Comparison of ENCODE assay signal across 17 cellular contexts in genomic region chr4:189784651-189785050, GRCh38.
DNase-seq lines count a peak whose midpoint lies in the region; ATAC-seq and TF ChIP-seq lines count a peak whose summit lies in the region.
"Had no signal": no experiment of that assay in that cellular context is flagged by ENCODE, and none has a peak within 500 bp of the region (broad histone marks: within the 10 kb centered on the region; RNA-seq: fewer than 3 reads in every experiment).

No MANE protein-coding gene starts in this region.

- no peak overlapping the region for H3K27ac Mint-ChIP-seq in stimulated activated naive CD8-positive, alpha-beta T cell treated with anti-CD3 and anti-CD28 coated beads, Interleukin-15, amount 100 ng/mL, for 72 hours
- H3K27ac Mint-ChIP-seq: CD4-positive, alpha-beta memory T cell; HFFc6 had no signal

- no peak overlapping the region for H2AFZ ChIP-seq in Loucy (ENCODE audit: low read length)
- H2AFZ ChIP-seq: GM23248 had no signal

- DNase-seq in stimulated activated naive CD8-positive, alpha-beta T cell treated with anti-CD3 and anti-CD28 coated beads, Interleukin-15, amount 100 ng/mL, for 72 hours = no peak
- DNase-seq in stimulated activated naive CD8-positive, alpha-beta T cell treated with anti-CD3 and anti-CD28 coated beads, Interleukin-15, Interleukin-2, amounts not matched to agents 100 U/mL and 50 U/mL, for 24 hours = no peak
- DNase-seq in posterior cingulate gyrus (no peak), medulla oblongata (ENCODE audit: extremely low spot score) (no peak)
- DNase-seq: 8988T; CD4-positive, alpha-beta memory T cell; DMS79 treated with DMSO at 0.1 percent for 48 hours; GF-D8; GM23248; HFFc6; KBM-7 had no signal

- intact Hi-C loops in posterior cingulate gyrus (cut with DNase I) = no loop called here

- no peak overlapping the region for H3K27ac ChIP-seq in iPS-18a (ENCODE audit: low read length)
- H3K27ac ChIP-seq: BLaER1, GM23248 had no signal

- H3K27me3 ChIP-seq in Loucy (ENCODE audit: insufficient read depth, low read length, poor library complexity, severe bottlenecking) (no peaks in the 10 kb centered on the region), iPS-18a (ENCODE audit: control insufficient read depth, insufficient read depth, low read length) (no peaks in the 10 kb centered on the region)
- H3K27me3 ChIP-seq: BLaER1 had no signal

- H4K20me1 ChIP-seq in Loucy (ENCODE audit: insufficient read depth, low read length, poor library complexity, severe bottlenecking) = no peaks in the 10 kb centered on the region
- H4K20me1 ChIP-seq: BLaER1 had no signal

- H3K4me2 ChIP-seq in Loucy (ENCODE audit: low read depth, low read length, poor library complexity, severe bottlenecking) = peak overlapping the region; percentile 30
- H3K4me2 ChIP-seq: BLaER1 had no signal

- no peak overlapping the region for H3K4me3 ChIP-seq in Loucy (ENCODE audit: low read length, poor library complexity, severe bottlenecking)
- H3K4me3 ChIP-seq in iPS-18a (ENCODE audit: low read length) = peak overlapping the region; percentile 8
- H3K4me3 ChIP-seq: BLaER1, GM23248 had no signal

- no peaks in the 10 kb centered on the region for H3K9me2 ChIP-seq in Loucy (replicated peaks; ENCODE audit: low read depth, low read length)

- H3K79me2 ChIP-seq in Loucy (ENCODE audit: insufficient read depth, low read length) = no peaks in the 10 kb centered on the region

- no peak for TF ChIP-seq CTCF in Loucy (conservative IDR thresholded peaks at IDR 0.05; ENCODE audit: low read length)

- ATAC-seq in stimulated activated naive CD8-positive, alpha-beta T cell treated with anti-CD3 and anti-CD28 coated beads, Interleukin-15, amount 100 ng/mL, for 72 hours = peak; percentile 39
- no peak for ATAC-seq in stimulated activated naive CD8-positive, alpha-beta T cell treated with anti-CD3 and anti-CD28 coated beads, Interleukin-15, Interleukin-2, amounts not matched to agents 100 U/mL and 50 U/mL, for 24 hours
- ATAC-seq in GM21717 (IDR thresholded peaks at IDR 0.05; ENCODE audit: unreplicated experiment) = no peak
- ATAC-seq: HCT116 had no signal

- H3K9me3 ChIP-seq in Loucy (ENCODE audit: insufficient read depth, low read depth, low read length) (no peaks in the 10 kb centered on the region; the same call in 1 of the 2 replicates), iPS-18a (ENCODE audit: control insufficient read depth, low read depth, low read length) (no peaks in the 10 kb centered on the region)
- H3K9me3 ChIP-seq: BLaER1 had no signal

- H3K36me3 ChIP-seq in Loucy (ENCODE audit: insufficient read depth, low read length) (no peaks in the 10 kb centered on the region), iPS-18a (ENCODE audit: control insufficient read depth, low read depth, low read length) (no peaks in the 10 kb centered on the region)
- H3K36me3 ChIP-seq: BLaER1 had no signal

- no peaks in the 10 kb centered on the region for H3K4me1 Mint-ChIP-seq in stimulated activated naive CD8-positive, alpha-beta T cell treated with anti-CD3 and anti-CD28 coated beads, Interleukin-15, amount 100 ng/mL, for 72 hours
- H3K4me1 Mint-ChIP-seq: CD14-positive monocyte; CD4-positive, alpha-beta memory T cell had no signal

- H3F3A ChIP-seq in Loucy (ENCODE audit: low read depth) = no peaks in the 10 kb centered on the region

- no peak overlapping the region for H3K4me3 Mint-ChIP-seq in stimulated activated naive CD8-positive, alpha-beta T cell treated with anti-CD3 and anti-CD28 coated beads, Interleukin-15, amount 100 ng/mL, for 72 hours
- H3K4me3 Mint-ChIP-seq: CD14-positive monocyte; CD4-positive, alpha-beta memory T cell; HFFc6 had no signal

- peaks cover 0 to 8% of the 10 kb centered on the region in 2 donors for H3K9me3 Mint-ChIP-seq in stimulated activated naive CD8-positive, alpha-beta T cell treated with anti-CD3 and anti-CD28 coated beads, Interleukin-15, amount 100 ng/mL, for 72 hours

- H3K9ac ChIP-seq in Loucy (ENCODE audit: low read depth, low read length, poor library complexity, severe bottlenecking) (no peak overlapping the region), iPS-18a (ENCODE audit: low read length) (no peak overlapping the region)
- H3K9ac ChIP-seq: BLaER1, GM23248 had no signal

- H3K27me3 Mint-ChIP-seq in stimulated activated naive CD8-positive, alpha-beta T cell treated with anti-CD3 and anti-CD28 coated beads, Interleukin-15, amount 100 ng/mL, for 72 hours = no peaks in the 10 kb centered on the region

- H3K4me1 ChIP-seq in Loucy (ENCODE audit: insufficient read depth, low read length, poor library complexity, severe bottlenecking) (peaks cover 21% of the 10 kb centered on the region), iPS-18a (ENCODE audit: control insufficient read depth, low read depth, low read length) (peaks cover 8% of the 10 kb centered on the region)
- H3K4me1 ChIP-seq: BLaER1 had no signal
